ENCODE assay signal across 9 cellular contexts in the genomic region with DNA sequence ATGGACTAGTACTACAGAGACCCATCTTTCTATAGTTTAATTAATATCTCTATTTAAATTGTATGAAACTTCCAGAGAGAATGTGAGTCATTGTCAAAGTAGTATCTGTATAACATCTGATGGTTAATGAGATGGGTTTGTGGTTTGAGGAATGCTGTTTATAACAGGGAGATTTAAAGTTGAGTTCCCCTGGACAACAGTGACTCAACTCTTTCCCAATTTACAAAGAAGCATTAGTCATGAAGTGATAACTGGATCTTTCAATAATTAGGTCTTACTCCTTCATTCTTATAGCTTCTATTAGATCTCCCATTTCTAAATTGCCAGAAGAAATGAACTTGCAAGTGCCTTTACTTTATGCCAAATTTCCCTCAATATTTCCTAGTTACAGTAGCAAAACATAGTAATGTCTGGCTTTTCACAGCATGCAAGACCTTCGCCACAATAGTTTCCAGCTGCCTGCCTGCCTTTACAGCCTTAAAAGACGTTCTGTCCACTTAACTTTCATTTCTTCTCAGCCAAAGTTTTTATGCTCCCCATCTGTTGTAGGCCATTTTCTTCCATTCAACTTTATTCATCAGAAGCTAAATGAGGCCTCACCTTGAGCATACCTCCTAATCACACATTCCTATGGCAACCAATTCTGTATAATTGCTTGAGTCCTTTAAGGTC. TPM values are rescaled to one million over a fixed set of nuclear protein-coding genes. Genes with fewer than 3 reads are reported as not detected.
DNase-seq lines count a peak whose midpoint lies in the region; TF ChIP-seq lines count a peak whose summit lies in the region.
"Had no signal": no experiment of that assay in that cellular context is flagged by ENCODE, and none has a peak within 500 bp of the region (broad histone marks: within the 10 kb centered on the region; RNA-seq: fewer than 3 reads in every experiment).

No MANE protein-coding gene starts in this region.

- no peak for TF ChIP-seq POLR2A in transverse colon (IDR thresholded peaks at IDR 0.05)

- TF ChIP-seq EP300 in transverse colon (IDR thresholded peaks at IDR 0.05; ENCODE audit: low read depth), result no peak

- peak overlapping the region; percentile 67 to 81 (median 74) for H3K27ac ChIP-seq in transverse colon
- H3K27ac ChIP-seq in Karpas-422 (ENCODE audit: low read length), result no peak overlapping the region
- H3K27ac ChIP-seq: neural progenitor cell had no signal

- no peaks in the 10 kb centered on the region for H3K79me2 ChIP-seq in Karpas-422 (ENCODE audit: low read length)

- H3K9me2 ChIP-seq in Karpas-422 (replicated peaks; ENCODE audit: insufficient read depth, low read length), result no peaks in the 10 kb centered on the region

- TF ChIP-seq CTCF in astrocyte of the spinal cord (IDR thresholded peaks at IDR 0.05; ENCODE audit: low read depth, low read length), result no peak
- TF ChIP-seq CTCF in kidney epithelial cell (IDR thresholded peaks at IDR 0.05; ENCODE audit: insufficient read depth, low read length, poor library complexity, severe bottlenecking), result no peak
- no peak for TF ChIP-seq CTCF in transverse colon (IDR thresholded peaks at IDR 0.05)
- TF ChIP-seq CTCF in GM13976 (IDR thresholded peaks at IDR 0.05; ENCODE audit: borderline replicate concordance, control extremely low read depth, extremely low read depth, insufficient read depth, missing control alignments), result no peak
- TF ChIP-seq CTCF in GM10248 (IDR thresholded peaks at IDR 0.05; ENCODE audit: control extremely low read depth, extremely low read depth, low read depth, missing control alignments), result no peak

- H4K20me1 ChIP-seq in Karpas-422 (ENCODE audit: insufficient read depth, low read depth, low read length), result no peaks in the 10 kb centered on the region

- H3K36me3 ChIP-seq in kidney epithelial cell (ENCODE audit: control insufficient read depth, insufficient read depth, low read length), result no peaks in the 10 kb centered on the region
- no peaks in the 10 kb centered on the region for H3K36me3 ChIP-seq in transverse colon
- no peaks in the 10 kb centered on the region for H3K36me3 ChIP-seq in Karpas-422 (ENCODE audit: insufficient read depth, low read length)
- H3K36me3 ChIP-seq: neural progenitor cell had no signal

- H3K4me1 ChIP-seq in transverse colon (peaks cover 0 to 24% (median 12%) of the 10 kb centered on the region in 4 donors), Karpas-422 (ENCODE audit: low read length) (no peaks in the 10 kb centered on the region)
- H3K4me1 ChIP-seq: neural progenitor cell had no signal

- H3K9me3 ChIP-seq in transverse colon (no peaks in the 10 kb centered on the region), Karpas-422 (ENCODE audit: low read length) (no peaks in the 10 kb centered on the region)

- no peaks in the 10 kb centered on the region for H3K27me3 ChIP-seq in kidney epithelial cell (ENCODE audit: control insufficient read depth, insufficient read depth, low read length)
- no peaks in the 10 kb centered on the region for H3K27me3 ChIP-seq in transverse colon
- H3K27me3 ChIP-seq in Karpas-422 (ENCODE audit: low read length), result no peaks in the 10 kb centered on the region
- H3K27me3 ChIP-seq: neural progenitor cell had no signal

- 38 to 43% methylated on average over 2 of the region's 2 CpGs for WGBS in transverse colon (ENCODE audit: low coverage in 1 of 2), 2 donors

- no peak overlapping the region for H3K9ac ChIP-seq in Karpas-422 (ENCODE audit: low read length)
- H3K9ac ChIP-seq: neural progenitor cell had no signal

- intact Hi-C loops in transverse colon (cut with DNase I; ENCODE audit: low total_unique reads), result loop anchor here (10.0 kb wide), 1 partner anchor 49 kb away; no protein-coding TSS in a partner anchor

- peak; percentile 39 for DNase-seq in HS-27A (ENCODE audit: low read depth)
- DNase-seq in astrocyte of the spinal cord (ENCODE audit: low read depth, low spot score), result peak; percentile 96
- DNase-seq in kidney epithelial cell (ENCODE audit: low read depth), result peak; percentile 90
- no peak for DNase-seq in transverse colon
- DNase-seq in Karpas-422, result no peak
- DNase-seq in NCI-H526 (lab: John Stamatoyannopoulos, UW), result no peak
- no peak for DNase-seq in GM13976 (ENCODE audit: low spot score)
- no peak for DNase-seq in GM10248 (ENCODE audit: extremely low spot score)

- POLR2A ChIA-PET in GM10248 (lab: Yijun Ruan, JAX), result no interaction called here

- in situ Hi-C loops in astrocyte of the spinal cord (cut with HindIII; ENCODE audit: low sequenced_read_pairs) (no loop called here), transverse colon (cut with MboI; ENCODE audit: low pct_ligation_motif_present in 1 of 4, low pct_unique_long_range_greater_than_20kb in 1 of 4, low sequenced_read_pairs in 3 of 4) (no loop called here), GM13976 (cut with MboI; ENCODE audit: low sequenced_read_pairs, unreplicated experiment) (no loop called here)

- H2AFZ ChIP-seq in Karpas-422 (ENCODE audit: low read length), result no peak overlapping the region
- H2AFZ ChIP-seq: neural progenitor cell had no signal

- no peak overlapping the region for H3K4me2 ChIP-seq in Karpas-422 (ENCODE audit: low read depth, low read length, poor library complexity, severe bottlenecking)
- H3K4me2 ChIP-seq: neural progenitor cell had no signal

- CTCF ChIA-PET in GM10248 (lab: Yijun Ruan, JAX), result no interaction called here

- H3K4me3 ChIP-seq in astrocyte of the spinal cord (ENCODE audit: low read depth, low read length), result no peak overlapping the region
- no peak overlapping the region for H3K4me3 ChIP-seq in kidney epithelial cell (ENCODE audit: low read depth, low read length)
- no peak overlapping the region for H3K4me3 ChIP-seq in transverse colon
- no peak overlapping the region for H3K4me3 ChIP-seq in Karpas-422 (ENCODE audit: low read length)
- H3K4me3 ChIP-seq: neural progenitor cell had no signal

RNA-seq across cellular contexts. Expression of a gene that starts 47.7 kb away (rescaled TPM):
- total RNA-seq in kidney epithelial cell (42.2 and 46.8 TPM in 2 replicates), transverse colon (10 to 100 TPM; 11.1 to 38.1 (median 25.2) TPM)
- 44.0 and 82.7 TPM in 2 replicates for total RNA-seq in Karpas-422 (2014; rRNA removed; shearing (Covaris generic); ENCODE audit: low replicate concordance)

Comparison
In these comparisons a context has a peak if more than half of its experiments do, and no peak if none do; other contexts are left out.
1. DNase-seq: peak in HS-27A (single experiment), astrocyte of the spinal cord (single experiment) and kidney epithelial cell (single experiment); none in transverse colon (single experiment), Karpas-422 (single experiment), NCI-H526 (0 of 2), GM13976 (single experiment) and GM10248 (single experiment).